Comparison of ENCODE assay signal across 9 cellular contexts in genomic region chr6:29071831-29072723, GRCh38. TPM values are rescaled to one million over a fixed set of nuclear protein-coding genes. Genes with fewer than 3 reads are reported as not detected.
DNase-seq lines count a peak whose midpoint lies in the region; ATAC-seq and TF ChIP-seq lines count a peak whose summit lies in the region.
"Had no signal": no experiment of that assay in that cellular context is flagged by ENCODE, and none has a peak within 500 bp of the region (broad histone marks: within the 10 kb centered on the region; RNA-seq: fewer than 3 reads in every experiment).

No MANE protein-coding gene starts in this region.

- H3K27me3 Mint-ChIP-seq in activated CD8-positive, alpha-beta T cell treated with anti-CD3 and anti-CD28 coated beads, Interleukin-2, amount 10 ng/mL, durations not matched to agents 7 days and 5 days (ENCODE audit: low read depth): peaks cover 28% of the 10 kb centered on the region

- H3K27ac Mint-ChIP-seq in activated CD8-positive, alpha-beta T cell treated with anti-CD3 and anti-CD28 coated beads, Interleukin-2, amount 10 ng/mL, durations not matched to agents 7 days and 5 days: no peak overlapping the region

- CTCF ChIA-PET in activated CD8-positive, alpha-beta T cell treated with anti-CD3 and anti-CD28 coated beads, Interleukin-2, amount 10 ng/mL, durations not matched to agents 7 days and 5 days (lab: Charles Lee): no interaction called here

- ATAC-seq in activated CD8-positive, alpha-beta T cell treated with anti-CD3 and anti-CD28 coated beads, Interleukin-2, amount 10 ng/mL, durations not matched to agents 7 days and 5 days: no peak
- ATAC-seq in left colon: peak; percentile 65
- ATAC-seq in GM21390 (IDR thresholded peaks at IDR 0.05; ENCODE audit: unreplicated experiment): no peak
- ATAC-seq in HG02610 (IDR thresholded peaks at IDR 0.05; ENCODE audit: unreplicated experiment): no peak
- no peak for ATAC-seq in GM21786 (IDR thresholded peaks at IDR 0.05; ENCODE audit: unreplicated experiment)

- H3K36me3 Mint-ChIP-seq in activated CD8-positive, alpha-beta T cell treated with anti-CD3 and anti-CD28 coated beads, Interleukin-2, amount 10 ng/mL, durations not matched to agents 7 days and 5 days (ENCODE audit: low read depth): no peaks in the 10 kb centered on the region

- POLR2A ChIA-PET in activated CD8-positive, alpha-beta T cell treated with anti-CD3 and anti-CD28 coated beads, Interleukin-2, amount 10 ng/mL, durations not matched to agents 7 days and 5 days (lab: Charles Lee): no interaction called here

- no peaks in the 10 kb centered on the region for H3K4me1 Mint-ChIP-seq in activated CD8-positive, alpha-beta T cell treated with anti-CD3 and anti-CD28 coated beads, Interleukin-2, amount 10 ng/mL, durations not matched to agents 7 days and 5 days (ENCODE audit: low read depth)

- TF ChIP-seq CTCF in GM12872 (IDR thresholded peaks at IDR 0.05; ENCODE audit: insufficient read depth, low read depth, low read length): peak; percentile 89

- DNase-seq in 8988T (peak; percentile 11), LHCN-M2 (ENCODE audit: low read depth) (peak; percentile 10), left colon (no peak)
- peak; percentile 21 for DNase-seq in activated CD8-positive, alpha-beta T cell treated with anti-CD3 and anti-CD28 coated beads, Interleukin-2, amount 10 ng/mL, durations not matched to agents 7 days and 5 days

- no peaks in the 10 kb centered on the region for H3K9me3 Mint-ChIP-seq in activated CD8-positive, alpha-beta T cell treated with anti-CD3 and anti-CD28 coated beads, Interleukin-2, amount 10 ng/mL, durations not matched to agents 7 days and 5 days (ENCODE audit: insufficient read depth)

- intact Hi-C loops in left colon (cut with DNase I, micrococcal nuclease): no loop called here

- no peak overlapping the region for H3K4me3 Mint-ChIP-seq in activated CD8-positive, alpha-beta T cell treated with anti-CD3 and anti-CD28 coated beads, Interleukin-2, amount 10 ng/mL, durations not matched to agents 7 days and 5 days

RNA-seq across cellular contexts. Expression of gene OR2B3, which starts 15.0 kb away (rescaled TPM):
- total RNA-seq in LHCN-M2 (2014; rRNA removed) (not detected in 2 replicates), left colon (not detected)
- not detected for polyA plus RNA-seq in LHCN-M2 (2012)
- total RNA-seq in activated CD8-positive, alpha-beta T cell treated with anti-CD3 and anti-CD28 coated beads, Interleukin-2, amount 10 ng/mL, durations not matched to agents 7 days and 5 days: not detected
- total RNA-seq: adrenal gland had no signal
- polyA plus RNA-seq: adrenal gland had no signal

RNA-seq across cellular contexts. Expression of gene OR2W1, which starts 27.1 kb away (rescaled TPM):
- total RNA-seq in LHCN-M2 (2014; rRNA removed) (not detected in 2 replicates), left colon (not detected)
- polyA plus RNA-seq in LHCN-M2 (2012): not detected
- total RNA-seq in activated CD8-positive, alpha-beta T cell treated with anti-CD3 and anti-CD28 coated beads, Interleukin-2, amount 10 ng/mL, durations not matched to agents 7 days and 5 days: not detected
- total RNA-seq: adrenal gland had no signal
- polyA plus RNA-seq: adrenal gland had no signal

RNA-seq across cellular contexts. Expression of gene OR2J1, which starts 27.2 kb away (rescaled TPM):
- total RNA-seq in LHCN-M2 (2014; rRNA removed) (not detected in 2 replicates), left colon (not detected)
- polyA plus RNA-seq in LHCN-M2 (2012): not detected
- not detected for total RNA-seq in activated CD8-positive, alpha-beta T cell treated with anti-CD3 and anti-CD28 coated beads, Interleukin-2, amount 10 ng/mL, durations not matched to agents 7 days and 5 days
- total RNA-seq: adrenal gland had no signal
- polyA plus RNA-seq: adrenal gland had no signal

RNA-seq across cellular contexts. Expression of gene OR2J3, which starts 35.8 kb away (rescaled TPM):
- total RNA-seq in LHCN-M2 (2014; rRNA removed) (not detected in 2 replicates), left colon (not detected)
- not detected for polyA plus RNA-seq in LHCN-M2 (2012)
- total RNA-seq in activated CD8-positive, alpha-beta T cell treated with anti-CD3 and anti-CD28 coated beads, Interleukin-2, amount 10 ng/mL, durations not matched to agents 7 days and 5 days: not detected
- total RNA-seq: adrenal gland had no signal
- polyA plus RNA-seq: adrenal gland had no signal

Comparison
In these comparisons a context has a peak if more than half of its experiments do, and no peak if none do; other contexts are left out.
1. DNase-seq: peak in 8988T (single experiment), LHCN-M2 (single experiment) and activated CD8-positive, alpha-beta T cell treated with anti-CD3 and anti-CD28 coated beads, Interleukin-2, amount 10 ng/mL, durations not matched to agents 7 days and 5 days (single experiment); none in left colon (0 of 2).